1 cellular context compared by ENCODE assay signal in the genomic region with DNA sequence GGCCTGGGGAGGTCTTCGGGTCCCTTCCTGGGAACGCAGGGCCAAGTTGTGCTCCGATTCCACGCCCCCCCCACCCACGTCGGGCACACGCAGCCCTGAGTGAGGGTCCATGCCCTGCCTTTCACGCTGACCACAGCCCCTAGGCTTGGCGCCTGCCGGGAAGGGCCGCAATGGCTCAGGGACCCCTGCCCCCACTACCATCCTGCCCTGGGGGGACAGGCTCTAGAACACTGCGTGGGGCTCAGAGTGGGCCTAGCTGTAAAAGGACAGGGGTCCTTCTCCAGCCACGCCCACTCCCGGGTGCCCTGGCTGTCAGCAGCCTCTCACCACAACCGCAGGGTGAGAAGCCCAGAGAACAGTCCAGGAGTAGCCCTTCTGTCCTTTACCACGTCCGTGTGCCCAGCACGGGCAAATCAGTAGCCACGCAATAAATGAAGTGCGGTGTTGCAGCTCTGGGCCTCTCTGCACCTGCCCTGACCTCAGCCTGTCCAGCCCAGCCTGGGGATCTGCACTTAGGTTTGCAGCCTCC.
A peak's percentile ranks its signal among the peaks of the same experiment; 100 is the strongest.
TF ChIP-seq lines count a peak whose summit lies in the region.

No MANE protein-coding gene starts in this region.

TF ChIP-seq in K562, 482 proteins besides CTCF, POLR2A, EP300 and RAD21 (continued from another document):
- TF ChIP-seq, protein P1, sequence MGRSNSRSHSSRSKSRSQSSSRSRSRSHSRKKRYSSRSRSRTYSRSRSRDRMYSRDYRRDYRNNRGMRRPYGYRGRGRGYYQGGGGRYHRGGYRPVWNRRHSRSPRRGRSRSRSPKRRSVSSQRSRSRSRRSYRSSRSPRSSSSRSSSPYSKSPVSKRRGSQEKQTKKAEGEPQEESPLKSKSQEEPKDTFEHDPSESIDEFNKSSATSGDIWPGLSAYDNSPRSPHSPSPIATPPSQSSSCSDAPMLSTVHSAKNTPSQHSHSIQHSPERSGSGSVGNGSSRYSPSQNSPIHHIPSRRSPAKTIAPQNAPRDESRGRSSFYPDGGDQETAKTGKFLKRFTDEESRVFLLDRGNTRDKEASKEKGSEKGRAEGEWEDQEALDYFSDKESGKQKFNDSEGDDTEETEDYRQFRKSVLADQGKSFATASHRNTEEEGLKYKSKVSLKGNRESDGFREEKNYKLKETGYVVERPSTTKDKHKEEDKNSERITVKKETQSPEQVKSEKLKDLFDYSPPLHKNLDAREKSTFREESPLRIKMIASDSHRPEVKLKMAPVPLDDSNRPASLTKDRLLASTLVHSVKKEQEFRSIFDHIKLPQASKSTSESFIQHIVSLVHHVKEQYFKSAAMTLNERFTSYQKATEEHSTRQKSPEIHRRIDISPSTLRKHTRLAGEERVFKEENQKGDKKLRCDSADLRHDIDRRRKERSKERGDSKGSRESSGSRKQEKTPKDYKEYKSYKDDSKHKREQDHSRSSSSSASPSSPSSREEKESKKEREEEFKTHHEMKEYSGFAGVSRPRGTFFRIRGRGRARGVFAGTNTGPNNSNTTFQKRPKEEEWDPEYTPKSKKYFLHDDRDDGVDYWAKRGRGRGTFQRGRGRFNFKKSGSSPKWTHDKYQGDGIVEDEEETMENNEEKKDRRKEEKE (IDR thresholded peaks at IDR 0.05; ENCODE audit: borderline replicate concordance in 1 of 2, control insufficient read depth in 1 of 2, low read depth in 2 of 2, low read length in 1 of 2): no peak
- TF ChIP-seq, protein P2, sequence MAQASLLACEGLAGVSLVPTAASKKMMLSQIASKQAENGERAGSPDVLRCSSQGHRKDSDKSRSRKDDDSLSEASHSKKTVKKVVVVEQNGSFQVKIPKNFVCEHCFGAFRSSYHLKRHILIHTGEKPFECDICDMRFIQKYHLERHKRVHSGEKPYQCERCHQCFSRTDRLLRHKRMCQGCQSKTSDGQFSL (CRISPR knock-in tag; IDR thresholded peaks at IDR 0.05): peak; percentile 54; the same call in 1 of the 2 replicates
- TF ChIP-seq, protein P2 (tag; IDR thresholded peaks at IDR 0.05): no peak
- no peak for TF ChIP-seq HNRNPH1 (optimal IDR thresholded peaks at IDR 0.05; ENCODE audit: low read depth, low read length)
- peak in 1 of 2 experiments; percentile 27; a peak in 1 of 4 replicates for TF ChIP-seq MAZ (CRISPR knock-in tag; conservative IDR thresholded peaks at IDR 0.05 in 1 of 2, IDR thresholded peaks at IDR 0.05 in 1 of 2)
- TF ChIP-seq HIVEP1 (CRISPR knock-in tag; IDR thresholded peaks at IDR 0.05): no peak
- TF ChIP-seq ZNF830 (CRISPR knock-in tag; IDR thresholded peaks at IDR 0.05): no peak
- no peak for TF ChIP-seq JUND (IDR thresholded peaks at IDR 0.05; ENCODE audit: borderline replicate concordance, low read depth, low read length)
- TF ChIP-seq JUND (tag; IDR thresholded peaks at IDR 0.05; ENCODE audit: borderline replicate concordance, low read depth, low read length): no peak
